In genomic region chr5:88691945-88692868, GRCh38 we compare ENCODE assay signal across 13 cellular contexts.
A peak's percentile ranks its signal among the peaks of the same experiment; 100 is the strongest.
DNase-seq lines count a peak whose midpoint lies in the region; ATAC-seq lines count a peak whose summit lies in the region.
"Had no signal": no experiment of that assay in that cellular context is flagged by ENCODE, and none has a peak within 500 bp of the region (broad histone marks: within the 10 kb centered on the region; RNA-seq: fewer than 3 reads in every experiment).

No MANE protein-coding gene starts in this region.

- peaks cover 37% of the 10 kb centered on the region for H3K4me1 ChIP-seq in adipocyte (ENCODE audit: control insufficient read depth, insufficient read depth, low read length)
- H3K4me1 ChIP-seq: BLaER1 had no signal

- peaks cover 2% of the 10 kb centered on the region for H3K9me3 Mint-ChIP-seq in activated naive CD8-positive, alpha-beta T cell treated with anti-CD3 and anti-CD28 coated beads, Interleukin-2, amount 10 ng/mL, durations not matched to agents 7 days and 5 days
- H3K9me3 Mint-ChIP-seq in activated naive CD8-positive, alpha-beta T cell treated with anti-CD3 and anti-CD28 coated beads for 36 hours, result peaks cover 2% of the 10 kb centered on the region
- no peaks in the 10 kb centered on the region for H3K9me3 Mint-ChIP-seq in activated T-cell treated with anti-CD3 and anti-CD28 coated beads, Interleukin-2, amount 50 U/mL, for 4 hours

- DNase-seq in activated naive CD8-positive, alpha-beta T cell treated with anti-CD3 and anti-CD28 coated beads, Interleukin-2, amount 10 ng/mL, durations not matched to agents 7 days and 5 days, result no peak
- DNase-seq in activated naive CD8-positive, alpha-beta T cell treated with anti-CD3 and anti-CD28 coated beads for 36 hours, result no peak
- DNase-seq in adipocyte (ENCODE audit: low read depth), result peak; percentile 30
- DNase-seq in inferior parietal cortex (ENCODE audit: extremely low spot score), result peak; percentile 44
- DNase-seq in superior temporal gyrus (ENCODE audit: extremely low spot score), result peak; percentile 57
- DNase-seq in DMS153 treated with DMSO at 0.1 percent for 48 hours (lab: John Stamatoyannopoulos, UW; ENCODE audit: unreplicated experiment), result no peak
- no peak for DNase-seq in activated T-cell treated with anti-CD3 and anti-CD28 coated beads, Interleukin-2, amount 50 U/mL, for 4 hours
- DNase-seq: dermis blood vessel endothelial cell; KBM-7; stimulated activated CD4-positive, alpha-beta T cell treated with anti-CD3 and anti-CD28 coated beads, Interleukin-1b, Interleukin-23, amount 100 ng/mL, for 48 hours had no signal

- peaks cover 94% of the 10 kb centered on the region for H3K27me3 Mint-ChIP-seq in activated naive CD8-positive, alpha-beta T cell treated with anti-CD3 and anti-CD28 coated beads, Interleukin-2, amount 10 ng/mL, durations not matched to agents 7 days and 5 days
- peaks cover 98% of the 10 kb centered on the region for H3K27me3 Mint-ChIP-seq in activated naive CD8-positive, alpha-beta T cell treated with anti-CD3 and anti-CD28 coated beads for 36 hours
- H3K27me3 Mint-ChIP-seq in activated T-cell treated with anti-CD3 and anti-CD28 coated beads, Interleukin-2, amount 50 U/mL, for 4 hours (ENCODE audit: low read depth), result peaks cover 92% of the 10 kb centered on the region

- no peaks in the 10 kb centered on the region for H3K36me3 ChIP-seq in adipocyte (ENCODE audit: control insufficient read depth, insufficient read depth, low read length, severe bottlenecking)
- H3K36me3 ChIP-seq: BLaER1 had no signal

- H3K9me3 ChIP-seq in adipocyte (ENCODE audit: control insufficient read depth, low read length), result no peaks in the 10 kb centered on the region

- peak overlapping the region; percentile 71 for H3K4me3 ChIP-seq in adipocyte (ENCODE audit: low read length)
- H3K4me3 ChIP-seq: BLaER1 had no signal

- no peaks in the 10 kb centered on the region for H3K36me3 Mint-ChIP-seq in activated naive CD8-positive, alpha-beta T cell treated with anti-CD3 and anti-CD28 coated beads, Interleukin-2, amount 10 ng/mL, durations not matched to agents 7 days and 5 days
- H3K36me3 Mint-ChIP-seq in activated naive CD8-positive, alpha-beta T cell treated with anti-CD3 and anti-CD28 coated beads for 36 hours, result peaks cover 2% of the 10 kb centered on the region
- H3K36me3 Mint-ChIP-seq in activated T-cell treated with anti-CD3 and anti-CD28 coated beads, Interleukin-2, amount 50 U/mL, for 4 hours (ENCODE audit: insufficient read depth), result no peaks in the 10 kb centered on the region

- H3K9ac ChIP-seq in adipocyte (ENCODE audit: low read length), result no peak overlapping the region
- H3K9ac ChIP-seq: BLaER1 had no signal

- no peak for ATAC-seq in activated naive CD8-positive, alpha-beta T cell treated with anti-CD3 and anti-CD28 coated beads, Interleukin-2, amount 10 ng/mL, durations not matched to agents 7 days and 5 days (ENCODE audit: low read depth)
- no peak for ATAC-seq in HG03159 (IDR thresholded peaks at IDR 0.05; ENCODE audit: unreplicated experiment)
- ATAC-seq in activated T-cell treated with anti-CD3 and anti-CD28 coated beads, Interleukin-2, amount 50 U/mL, for 4 hours, result no peak
- ATAC-seq: left lobe of liver had no signal

- H3K27me3 ChIP-seq in adipocyte (replicated peaks; ENCODE audit: control insufficient read depth, insufficient read depth, low read length), result peaks cover 85% of the 10 kb centered on the region

- POLR2A ChIA-PET in activated naive CD8-positive, alpha-beta T cell treated with anti-CD3 and anti-CD28 coated beads, Interleukin-2, amount 10 ng/mL, durations not matched to agents 7 days and 5 days (lab: Charles Lee), result no interaction called here

- peak overlapping the region; percentile 9 for H3K27ac Mint-ChIP-seq in activated naive CD8-positive, alpha-beta T cell treated with anti-CD3 and anti-CD28 coated beads, Interleukin-2, amount 10 ng/mL, durations not matched to agents 7 days and 5 days
- H3K27ac Mint-ChIP-seq in activated naive CD8-positive, alpha-beta T cell treated with anti-CD3 and anti-CD28 coated beads for 36 hours, result no peak overlapping the region

- peaks cover 13% of the 10 kb centered on the region for H3K4me1 Mint-ChIP-seq in activated naive CD8-positive, alpha-beta T cell treated with anti-CD3 and anti-CD28 coated beads, Interleukin-2, amount 10 ng/mL, durations not matched to agents 7 days and 5 days
- peaks cover 31% of the 10 kb centered on the region for H3K4me1 Mint-ChIP-seq in activated naive CD8-positive, alpha-beta T cell treated with anti-CD3 and anti-CD28 coated beads for 36 hours
- peaks cover 13% of the 10 kb centered on the region for H3K4me1 Mint-ChIP-seq in activated T-cell treated with anti-CD3 and anti-CD28 coated beads, Interleukin-2, amount 50 U/mL, for 4 hours (ENCODE audit: low read depth)

- H3K4me3 Mint-ChIP-seq in activated naive CD8-positive, alpha-beta T cell treated with anti-CD3 and anti-CD28 coated beads, Interleukin-2, amount 10 ng/mL, durations not matched to agents 7 days and 5 days, result no peak overlapping the region
- H3K4me3 Mint-ChIP-seq in activated naive CD8-positive, alpha-beta T cell treated with anti-CD3 and anti-CD28 coated beads for 36 hours, result no peak overlapping the region
- H3K4me3 Mint-ChIP-seq in activated T-cell treated with anti-CD3 and anti-CD28 coated beads, Interleukin-2, amount 50 U/mL, for 4 hours, result no peak overlapping the region

Comparison
In these comparisons a context has a peak if more than half of its experiments do, and no peak if none do; other contexts are left out.
1. DNase-seq: peak in adipocyte (single experiment), inferior parietal cortex (single experiment) and superior temporal gyrus (single experiment); none in activated naive CD8-positive, alpha-beta T cell treated with anti-CD3 and anti-CD28 coated beads, Interleukin-2, amount 10 ng/mL, durations not matched to agents 7 days and 5 days (single experiment), activated naive CD8-positive, alpha-beta T cell treated with anti-CD3 and anti-CD28 coated beads for 36 hours (single experiment), DMS153 treated with DMSO at 0.1 percent for 48 hours (single experiment) and activated T-cell treated with anti-CD3 and anti-CD28 coated beads, Interleukin-2, amount 50 U/mL, for 4 hours (single experiment).